17 cellular contexts compared by ENCODE assay signal in the genomic region with DNA sequence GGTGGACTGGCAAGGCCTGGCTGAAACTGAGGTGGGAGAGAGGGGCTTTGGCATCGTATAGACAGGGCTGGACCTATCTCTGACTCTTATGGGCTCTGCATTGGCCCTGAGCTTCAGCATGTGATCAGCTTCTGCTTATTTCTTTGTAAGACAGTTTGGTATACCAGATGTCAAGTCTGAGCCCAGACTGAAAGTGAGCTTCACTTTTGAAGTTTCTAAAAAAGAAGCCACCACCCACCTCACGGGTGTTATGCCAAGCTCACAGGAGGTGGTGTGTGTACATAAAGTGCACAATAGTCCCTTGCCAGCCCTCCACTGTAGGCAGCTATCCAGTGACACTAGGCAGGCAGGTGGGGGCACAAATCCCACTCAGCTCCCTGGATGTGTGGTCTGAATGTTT.
DNase-seq lines count a peak whose midpoint lies in the region; ATAC-seq, FAIRE-seq and TF ChIP-seq lines count a peak whose summit lies in the region.
"Had no signal": no experiment of that assay in that cellular context is flagged by ENCODE, and none has a peak within 500 bp of the region (broad histone marks: within the 10 kb centered on the region; RNA-seq: fewer than 3 reads in every experiment).

No MANE protein-coding gene starts in this region.

- H3K27ac ChIP-seq in K562 (ENCODE audit: extremely low read depth, low read depth, low read length) (peak overlapping the region; percentile 91), right atrium auricular region (no peak overlapping the region)
- H3K27ac ChIP-seq: 22Rv1 had no signal

- no TSS peak for BruUV-seq in K562 (replicated peaks; lab: Mats Ljungman, UMichigan)

- peak overlapping the region; percentile 95 for H2AFZ ChIP-seq in K562 (ENCODE audit: low read depth, low read length)

- TF ChIP-seq POLR2A in K562 (conservative IDR thresholded peaks at IDR 0.05): no peak

- no peak for FAIRE-seq in K562 (lab: Jason Lieb, UNC)
- FAIRE-seq: GM19239, H1 had no signal

- in situ Hi-C loops in K562 (cut with MboI): no loop called here

- H3K4me3 ChIP-seq in K562 (no peak overlapping the region), right atrium auricular region (no peak overlapping the region)

- peaks cover 18% of the 10 kb centered on the region for H3K9me3 ChIP-seq in K562 (replicated peaks; ENCODE audit: control insufficient read depth, insufficient read depth, low read depth, low read length)
- peaks cover 0 to 18% of the 10 kb centered on the region in 2 donors for H3K9me3 ChIP-seq in right atrium auricular region

- DNase-seq in DMS 273 (lab: John Stamatoyannopoulos, UW; ENCODE audit: unreplicated experiment): peak; percentile 7
- DNase-seq in DMS 273 treated with DMSO at 0.1 percent for 48 hours (lab: John Stamatoyannopoulos, UW): no peak
- DNase-seq in K562 (ENCODE audit: extremely low read depth in 1 of 4, low spot score in 3 of 4): no peak
- DNase-seq in NCI-H2171 treated with DMSO at 0.1 percent for 48 hours (lab: John Stamatoyannopoulos, UW): no peak
- no peak for DNase-seq in hepatic stellate cell (ENCODE audit: low spot score)
- no peak for DNase-seq in right atrium auricular region (ENCODE audit: low spot score)
- DNase-seq: Caco-2; CD8-positive, alpha-beta T cell; DMS79; HCEC 1CT; HFFc6; IMR-90; KG1 had no signal

- H3K36me3 ChIP-seq in K562 (ENCODE audit: control insufficient read depth, insufficient read depth, low read length) (no peaks in the 10 kb centered on the region), right atrium auricular region (no peaks in the 10 kb centered on the region)

- peaks cover 23 to 33% of the 10 kb centered on the region in 2 experiments for H3K4me1 ChIP-seq in K562 (replicated peaks in 1 of 2; ENCODE audit: control insufficient read depth in 2 of 2, insufficient read depth in 2 of 2, low read length in 2 of 2)
- H3K4me1 ChIP-seq in right atrium auricular region: no peaks in the 10 kb centered on the region

- no peaks in the 10 kb centered on the region for H4K20me1 ChIP-seq in K562 (replicated peaks; ENCODE audit: control insufficient read depth, insufficient read depth, low read length)

- no peaks in the 10 kb centered on the region for H3K27me3 ChIP-seq in K562 (ENCODE audit: control insufficient read depth in 2 of 2, insufficient read depth in 2 of 2, low read length in 2 of 2)
- H3K27me3 ChIP-seq in right atrium auricular region: no peaks in the 10 kb centered on the region

- ATAC-seq in HG02885 (IDR thresholded peaks at IDR 0.05; ENCODE audit: poor library complexity, unreplicated experiment) (peak; percentile 45), K562 (peak; percentile 6; the same call in 1 of the 3 replicates)
- ATAC-seq: CD8-positive, alpha-beta T cell had no signal

- TF ChIP-seq CTCF in K562 (IDR thresholded peaks at IDR 0.05 in 2 of 3, conservative IDR thresholded peaks at IDR 0.05 in 1 of 3; ENCODE audit: insufficient read depth in 2 of 3, low read depth in 1 of 3, low read length in 3 of 3) (no peak), right atrium auricular region (IDR thresholded peaks at IDR 0.05) (no peak)

- CTCF ChIA-PET in K562 (lab: Yijun Ruan, JAX; ENCODE audit: low intra/inter-chr PET ratio): no interaction called here

- H3K4me2 ChIP-seq in K562 (ENCODE audit: insufficient read depth, low read length): peak overlapping the region; percentile 61

- no peaks in the 10 kb centered on the region for H3K79me2 ChIP-seq in K562 (ENCODE audit: control insufficient read depth, insufficient read depth, low read length)

- 60% methylated on average over 2 of the region's 2 CpGs for whole genome bisulfite sequencing in K562 (ENCODE audit: insufficient coverage, low coverage, missing lambda C conversion rate)

- H3K9ac ChIP-seq in K562 (ENCODE audit: insufficient read depth in 1 of 2, low read depth in 2 of 2, low read length in 2 of 2): peak overlapping the region; percentile 48 to 79; a peak in 3 of 4 replicates

- no peak for TF ChIP-seq RAD21 in K562 (CRISPR knock-in tag; conservative IDR thresholded peaks at IDR 0.05 in 1 of 2, IDR thresholded peaks at IDR 0.05 in 1 of 2)

- H3K9me1 ChIP-seq in K562 (ENCODE audit: control insufficient read depth, insufficient read depth, low read length): no peaks in the 10 kb centered on the region

- POLR2A ChIA-PET in K562 (lab: Yijun Ruan, JAX): interaction anchor here (1.3 to 1.7 kb wide), 4 partner anchors 10 to 23 kb away, joined by 3 to 8 read pairs (median 5); no protein-coding TSS in a partner anchor

- no peak for TF ChIP-seq EP300 in K562 (IDR thresholded peaks at IDR 0.05; ENCODE audit: low read length)

- intact Hi-C loops in K562 (cut with micrococcal nuclease): no loop called here

TF ChIP-seq in K562, 482 proteins besides CTCF, POLR2A, EP300 and RAD21:
- TF ChIP-seq ZKSCAN8 (CRISPR knock-in tag; IDR thresholded peaks at IDR 0.05) (no peak), SRSF1 (IDR thresholded peaks at IDR 0.05; ENCODE audit: low read depth, low read length) (no peak), RFX5 (IDR thresholded peaks at IDR 0.05; ENCODE audit: low read depth, low read length) (no peak), MAFK (IDR thresholded peaks at IDR 0.05; ENCODE audit: low read length) (no peak), E4F1 (CRISPR knock-in tag; IDR thresholded peaks at IDR 0.05; ENCODE audit: borderline replicate concordance) (no peak), RB1 (IDR thresholded peaks at IDR 0.05; ENCODE audit: low read depth) (no peak), LEF1 (IDR thresholded peaks at IDR 0.05) (no peak), NR4A1 (CRISPR knock-in tag; IDR thresholded peaks at IDR 0.05) (no peak), NR4A1 (tag; IDR thresholded peaks at IDR 0.05) (peak; percentile 39; the same call in 1 of the 2 replicates)
- TF ChIP-seq, protein P1, sequence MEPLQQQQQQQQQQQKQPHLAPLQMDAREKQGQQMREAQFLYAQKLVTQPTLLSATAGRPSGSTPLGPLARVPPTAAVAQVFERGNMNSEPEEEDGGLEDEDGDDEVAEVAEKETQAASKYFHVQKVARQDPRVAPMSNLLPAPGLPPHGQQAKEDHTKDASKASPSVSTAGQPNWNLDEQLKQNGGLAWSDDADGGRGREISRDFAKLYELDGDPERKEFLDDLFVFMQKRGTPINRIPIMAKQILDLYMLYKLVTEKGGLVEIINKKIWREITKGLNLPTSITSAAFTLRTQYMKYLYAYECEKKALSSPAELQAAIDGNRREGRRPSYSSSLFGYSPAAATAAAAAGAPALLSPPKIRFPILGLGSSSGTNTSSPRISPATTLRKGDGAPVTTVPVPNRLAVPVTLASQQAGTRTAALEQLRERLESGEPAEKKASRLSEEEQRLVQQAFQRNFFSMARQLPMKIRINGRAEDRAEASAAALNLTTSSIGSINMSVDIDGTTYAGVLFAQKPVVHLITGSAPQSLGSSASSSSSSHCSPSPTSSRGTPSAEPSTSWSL (CRISPR knock-in tag; IDR thresholded peaks at IDR 0.05; ENCODE audit: borderline replicate concordance): no peak
